In genomic region chr5:55173696-55174101, GRCh38 we compare ENCODE assay signal across 9 cellular contexts. TPM values are rescaled to one million over a fixed set of nuclear protein-coding genes. Genes with fewer than 3 reads are reported as not detected.
A peak's percentile ranks its signal among the peaks of the same experiment; 100 is the strongest.
DNase-seq lines count a peak whose midpoint lies in the region; ATAC-seq, FAIRE-seq and TF ChIP-seq lines count a peak whose summit lies in the region.
"Had no signal": no experiment of that assay in that cellular context is flagged by ENCODE, and none has a peak within 500 bp of the region (broad histone marks: within the 10 kb centered on the region; RNA-seq: fewer than 3 reads in every experiment).

No MANE protein-coding gene starts in this region.

- TF ChIP-seq CTCF in BE2C (IDR thresholded peaks at IDR 0.05; ENCODE audit: low read depth, low read length) (no peak), GM12878 (IDR thresholded peaks at IDR 0.05 in 2 of 3, conservative IDR thresholded peaks at IDR 0.05 in 1 of 3; ENCODE audit: control insufficient read depth in 2 of 3, extremely low read depth in 1 of 3, insufficient read depth in 1 of 3, low read depth in 3 of 3, low read length in 3 of 3) (no peak)

- RAD21 ChIA-PET in GM12878 (lab: Charles Lee; ENCODE audit: unreplicated experiment): interaction anchor here (0.6 kb wide), 1 partner anchor 1381 kb away, joined by 3 read pairs; no protein-coding TSS in a partner anchor

- H3K36me3 ChIP-seq in BE2C: no peaks in the 10 kb centered on the region
- no peaks in the 10 kb centered on the region for H3K36me3 ChIP-seq in HUES6 (ENCODE audit: control insufficient read depth, insufficient read depth, low read length)
- no peaks in the 10 kb centered on the region for H3K36me3 ChIP-seq in GM12878 (ENCODE audit: control insufficient read depth in 2 of 2, insufficient read depth in 2 of 2, low read length in 1 of 2)
- no peaks in the 10 kb centered on the region for H3K36me3 ChIP-seq in muscle layer of duodenum (ENCODE audit: control insufficient read depth in 1 of 2, insufficient read depth in 2 of 2, low read length in 2 of 2)

- 7% methylated on average over 8 of the region's 8 CpGs for WGBS in GM12878 (ENCODE audit: insufficient coverage, insufficient replicate concordance, low lambda C conversion rate, missing lambda C conversion rate)

- BruUV-seq in GM12878 (replicated peaks; lab: Mats Ljungman, UMichigan): no TSS peak

- H3K4me3 ChIP-seq in BE2C (ENCODE audit: low read depth, low read length) (peak overlapping the region; percentile 52), HUES6 (ENCODE audit: low read depth, low read length) (peak overlapping the region; percentile 64), GM12878 (peak overlapping the region; percentile 68), muscle layer of duodenum (ENCODE audit: low read depth in 1 of 2, low read length in 2 of 2) (peak overlapping the region; percentile 61 to 74)

- ATAC-seq in GM19324 (IDR thresholded peaks at IDR 0.05; ENCODE audit: low FRiP score, unreplicated experiment) (peak; percentile 13), GM12878 (peak; percentile 5)

- FAIRE-seq in GM12878 (lab: Jason Lieb, UNC): no peak

- H3K9ac ChIP-seq in HUES6 (ENCODE audit: low read length) (no peak overlapping the region), GM12878 (ENCODE audit: control insufficient read depth, insufficient read depth, low read length) (no peak overlapping the region)

- CTCF ChIA-PET in GM12878 (lab: Yijun Ruan, JAX): interaction anchor here (1.0 to 1.4 kb wide), 2 partner anchors 17 to 518 kb away, joined by 4 read pairs; no protein-coding TSS in a partner anchor

- no peaks in the 10 kb centered on the region for H3K79me2 ChIP-seq in GM12878 (ENCODE audit: control insufficient read depth, insufficient read depth, low read length)

- H3K9me3 ChIP-seq in BE2C (no peaks in the 10 kb centered on the region), HUES6 (ENCODE audit: control insufficient read depth, insufficient read depth, low read depth, low read length) (no peaks in the 10 kb centered on the region), GM12878 (replicated peaks; ENCODE audit: control insufficient read depth, insufficient read depth, low read length) (no peaks in the 10 kb centered on the region; the same call in 2 of the 3 replicates), muscle layer of duodenum (ENCODE audit: control insufficient read depth in 1 of 2, low read length in 2 of 2) (no peaks in the 10 kb centered on the region)

- TF ChIP-seq RAD21 in GM12878 (IDR thresholded peaks at IDR 0.05; ENCODE audit: insufficient read depth, low read depth, low read length): no peak

- POLR2A ChIA-PET in GM12878 (lab: Charles Lee): interaction anchor here (0.7 kb wide), 1 partner anchor 22 kb away, joined by 6 read pairs; no protein-coding TSS in a partner anchor

- H3K27ac ChIP-seq in HUES6 (ENCODE audit: low read depth, low read length): no peak overlapping the region
- no peak overlapping the region for H3K27ac ChIP-seq in GM12878 (ENCODE audit: control insufficient read depth, insufficient read depth)
- H3K27ac ChIP-seq in muscle layer of duodenum (ENCODE audit: low read length): no peak overlapping the region

- SMC1A ChIA-PET in GM12878 (lab: Charles Lee; ENCODE audit: uncharacterized antibody, unreplicated experiment): no interaction called here

- no peak for TF ChIP-seq POLR2A in GM12878 (IDR thresholded peaks at IDR 0.05; ENCODE audit: low read depth, low read length)

- in situ Hi-C loops in GM12878 (cut with MboI): loop anchor here (5.0 to 10.0 kb wide), 2 partner anchors 514 to 1021 kb away; no protein-coding TSS in a partner anchor

- H2AFZ ChIP-seq in GM12878 (ENCODE audit: control insufficient read depth, low read depth, low read length): peak overlapping the region; percentile 72

- H3K4me2 ChIP-seq in GM12878 (ENCODE audit: control insufficient read depth, insufficient read depth): peak overlapping the region; percentile 99

- intact Hi-C loops in GM12878 (cut with micrococcal nuclease; ENCODE audit: unreplicated experiment): loop anchor here (2.0 to 10.0 kb wide), 5 partner anchors 84 to 1091 kb away; partner anchors contain the start of genes DHX29 and MTREX

- no peak for TF ChIP-seq EP300 in GM12878 (IDR thresholded peaks at IDR 0.05; ENCODE audit: borderline replicate concordance in 1 of 2, control insufficient read depth in 1 of 2, low read depth in 2 of 2, low read length in 2 of 2)

- no peaks in the 10 kb centered on the region for H4K20me1 ChIP-seq in GM12878 (ENCODE audit: control insufficient read depth, insufficient read depth)

- no peak for DNase-seq in BE2C
- no peak for DNase-seq in GM12878 (ENCODE audit: low read depth, low spot score)
- no peak for DNase-seq in activated effector memory CD4-positive, alpha-beta T cell treated with anti-CD3 and anti-CD28 coated beads, Interleukin-2, amount 50 U/mL, for 16 hours
- DNase-seq in activated CD8-positive, alpha-beta memory T cell treated with anti-CD3 and anti-CD28 coated beads, Interleukin-2, amount 50 U/mL, for 4 hours: no peak
- DNase-seq in 8988T: no peak

- H3K4me1 ChIP-seq in BE2C: no peaks in the 10 kb centered on the region; the same call in 1 of the 2 replicates
- peaks cover 16% of the 10 kb centered on the region for H3K4me1 ChIP-seq in HUES6 (ENCODE audit: control insufficient read depth, insufficient read depth, low read length)
- H3K4me1 ChIP-seq in GM12878 (ENCODE audit: control insufficient read depth, insufficient read depth, low read length): peaks cover 9% of the 10 kb centered on the region
- H3K4me1 ChIP-seq in muscle layer of duodenum (ENCODE audit: control insufficient read depth in 1 of 2, insufficient read depth in 2 of 2, low read length in 2 of 2): peaks cover 3 to 28% of the 10 kb centered on the region in 2 donors

- H3K27me3 ChIP-seq in BE2C (peaks cover 74% of the 10 kb centered on the region), HUES6 (ENCODE audit: control insufficient read depth, insufficient read depth, low read length) (peaks cover 81% of the 10 kb centered on the region), GM12878 (replicated peaks in 1 of 2; ENCODE audit: control insufficient read depth in 2 of 2, insufficient read depth in 2 of 2, low read length in 1 of 2) (peaks cover 3 to 22% of the 10 kb centered on the region in 2 experiments; a peak in 3 of 4 replicates), muscle layer of duodenum (ENCODE audit: low read depth, low read length) (peaks cover 42% of the 10 kb centered on the region)

RNA-seq across cellular contexts. Expression of gene CDC20B, which starts 0.7 kb away (rescaled TPM):
- not detected for polyA plus RNA-seq in BE2C (2012; ENCODE audit: insufficient read depth, insufficient read length, low read depth)
- total RNA-seq in GM12878 (2013; cell fraction: nucleolus; rRNA removed): not detected in 2 replicates
- total RNA-seq in GM12878 (2014; rRNA removed): not detected in 2 replicates
- not detected in 2 replicates for total RNA-seq in GM12878 (2014; rRNA removed; fragmentation: Illumina TruSeq; extraction: Trizol)
- not detected in 2 replicates for total RNA-seq in GM12878 (2021)
- not detected for polyA plus RNA-seq in GM12878 (2011; ENCODE audit: low read depth)
- 0.11 TPM in 1 of 2 replicates, not detected in the other for polyA plus RNA-seq in GM12878 (2011; rRNA removed)
- 0.03 TPM in 1 of 2 replicates, not detected in the other for polyA plus RNA-seq in GM12878 (2011; cell fraction: cytosol; rRNA removed)
- 0.04 and 0.16 TPM in 2 replicates for polyA plus RNA-seq in GM12878 (2011; cell fraction: nucleus; rRNA removed)
- polyA plus RNA-seq in GM12878 (2012): not detected in 2 replicates
- polyA plus RNA-seq in GM12878 (2014; fragmentation: Illumina TruSeq; extraction: Trizol): not detected in 2 replicates
- polyA plus RNA-seq in GM12878 (2014; fragmentation: Nextera tagmentation; extraction: Ambion mirVana): not detected
- polyA plus RNA-seq in GM12878 (2014; rRNA removed): not detected in 2 replicates
- under 1 TPM in 1 of 2 experiments, not detected in 1; 0.05 TPM for polyA plus RNA-seq in GM12878 (2016; fragmentation: Nextera tagmentation; extraction: Ambion mirVana)
- not detected in 2 replicates for polyA minus RNA-seq in GM12878 (2011; rRNA and poly(A)+ RNA removed)
- not detected in 2 replicates for polyA minus RNA-seq in GM12878 (2011; cell fraction: cytosol; rRNA and poly(A)+ RNA removed)
- polyA minus RNA-seq in GM12878 (2011; cell fraction: nucleus; rRNA and poly(A)+ RNA removed): not detected in 2 replicates
- total RNA-seq: left colon had no signal

RNA-seq across cellular contexts. Expression of gene GPX8, which starts 13.7 kb away (rescaled TPM):
- polyA plus RNA-seq in BE2C (2012; ENCODE audit: insufficient read depth, insufficient read length, low read depth): not detected
- total RNA-seq in GM12878 (2013; cell fraction: nucleolus; rRNA removed): not detected in 2 replicates
- total RNA-seq in GM12878 (2014; rRNA removed) (not detected in 2 replicates), GM12878 (2014; rRNA removed; fragmentation: Illumina TruSeq; extraction: Trizol) (not detected in 2 replicates), GM12878 (2021) (not detected in 2 replicates)
- polyA plus RNA-seq in GM12878 (2011; ENCODE audit: low read depth): not detected
- polyA plus RNA-seq in GM12878 (2011; rRNA removed) (not detected in 2 replicates), GM12878 (2014; fragmentation: Illumina TruSeq; extraction: Trizol) (not detected in 2 replicates), GM12878 (2014; fragmentation: Nextera tagmentation; extraction: Ambion mirVana) (not detected), GM12878 (2014; rRNA removed) (not detected in 2 replicates), GM12878 (2016; fragmentation: Nextera tagmentation; extraction: Ambion mirVana) (under 1 TPM in 1 of 2 experiments, not detected in 1; 0.11 TPM)
- polyA plus RNA-seq in GM12878 (2011; cell fraction: cytosol; rRNA removed): not detected in 2 replicates
- not detected in 2 replicates for polyA plus RNA-seq in GM12878 (2011; cell fraction: nucleus; rRNA removed)
- not detected in 2 replicates for polyA plus RNA-seq in GM12878 (2012)
- not detected in 2 replicates for polyA minus RNA-seq in GM12878 (2011; rRNA and poly(A)+ RNA removed)
- 0.21 TPM in 1 of 2 replicates, not detected in the other for polyA minus RNA-seq in GM12878 (2011; cell fraction: cytosol; rRNA and poly(A)+ RNA removed)
- not detected in 2 replicates for polyA minus RNA-seq in GM12878 (2011; cell fraction: nucleus; rRNA and poly(A)+ RNA removed)

RNA-seq across cellular contexts. Expression of gene MCIDAS, which starts 53.4 kb away (rescaled TPM):
- not detected for polyA plus RNA-seq in BE2C (2012; ENCODE audit: insufficient read depth, insufficient read length, low read depth)
- not detected in 2 replicates for total RNA-seq in GM12878 (2013; cell fraction: nucleolus; rRNA removed)
- total RNA-seq in GM12878 (2014; rRNA removed): not detected in 2 replicates
- total RNA-seq in GM12878 (2014; rRNA removed; fragmentation: Illumina TruSeq; extraction: Trizol): not detected in 2 replicates
- not detected in 2 replicates for total RNA-seq in GM12878 (2021)
- not detected for polyA plus RNA-seq in GM12878 (2011; ENCODE audit: low read depth)
- not detected in 2 replicates for polyA plus RNA-seq in GM12878 (2011; rRNA removed)
- polyA plus RNA-seq in GM12878 (2011; cell fraction: cytosol; rRNA removed): not detected in 2 replicates
- polyA plus RNA-seq in GM12878 (2011; cell fraction: nucleus; rRNA removed): 0.06 TPM in 1 of 2 replicates, not detected in the other
- not detected in 2 replicates for polyA plus RNA-seq in GM12878 (2012)
- polyA plus RNA-seq in GM12878 (2014; fragmentation: Illumina TruSeq; extraction: Trizol): not detected in 2 replicates
- not detected for polyA plus RNA-seq in GM12878 (2014; fragmentation: Nextera tagmentation; extraction: Ambion mirVana)
- not detected in 2 replicates for polyA plus RNA-seq in GM12878 (2014; rRNA removed)
- not detected for polyA plus RNA-seq in GM12878 (2016; fragmentation: Nextera tagmentation; extraction: Ambion mirVana)
- polyA minus RNA-seq in GM12878 (2011; rRNA and poly(A)+ RNA removed): not detected in 2 replicates
- polyA minus RNA-seq in GM12878 (2011; cell fraction: cytosol; rRNA and poly(A)+ RNA removed): not detected in 2 replicates
- not detected in 2 replicates for polyA minus RNA-seq in GM12878 (2011; cell fraction: nucleus; rRNA and poly(A)+ RNA removed)

RNA-seq across cellular contexts. Expression of gene CCNO, which starts 59.7 kb away (rescaled TPM):
- polyA plus RNA-seq in BE2C (2012; ENCODE audit: insufficient read depth, insufficient read length, low read depth): not detected
- not detected in 2 replicates for total RNA-seq in GM12878 (2013; cell fraction: nucleolus; rRNA removed)
- total RNA-seq in GM12878 (2014; rRNA removed) (not detected in 2 replicates), GM12878 (2014; rRNA removed; fragmentation: Illumina TruSeq; extraction: Trizol) (not detected in 2 replicates), GM12878 (2021) (not detected in 2 replicates)
- not detected for polyA plus RNA-seq in GM12878 (2011; ENCODE audit: low read depth)
- polyA plus RNA-seq in GM12878 (2011; rRNA removed) (not detected in 2 replicates), GM12878 (2014; fragmentation: Illumina TruSeq; extraction: Trizol) (not detected in 2 replicates), GM12878 (2014; fragmentation: Nextera tagmentation; extraction: Ambion mirVana) (not detected), GM12878 (2014; rRNA removed) (0.05 TPM in 1 of 2 replicates, not detected in the other), GM12878 (2016; fragmentation: Nextera tagmentation; extraction: Ambion mirVana) (not detected)
- not detected in 2 replicates for polyA plus RNA-seq in GM12878 (2011; cell fraction: cytosol; rRNA removed)
- polyA plus RNA-seq in GM12878 (2011; cell fraction: nucleus; rRNA removed): not detected in 2 replicates
- not detected in 2 replicates for polyA plus RNA-seq in GM12878 (2012)
- not detected in 2 replicates for polyA minus RNA-seq in GM12878 (2011; rRNA and poly(A)+ RNA removed)
- not detected in 2 replicates for polyA minus RNA-seq in GM12878 (2011; cell fraction: cytosol; rRNA and poly(A)+ RNA removed)
- not detected in 2 replicates for polyA minus RNA-seq in GM12878 (2011; cell fraction: nucleus; rRNA and poly(A)+ RNA removed)
